27 cellular contexts compared by ENCODE assay signal in the genomic region with DNA sequence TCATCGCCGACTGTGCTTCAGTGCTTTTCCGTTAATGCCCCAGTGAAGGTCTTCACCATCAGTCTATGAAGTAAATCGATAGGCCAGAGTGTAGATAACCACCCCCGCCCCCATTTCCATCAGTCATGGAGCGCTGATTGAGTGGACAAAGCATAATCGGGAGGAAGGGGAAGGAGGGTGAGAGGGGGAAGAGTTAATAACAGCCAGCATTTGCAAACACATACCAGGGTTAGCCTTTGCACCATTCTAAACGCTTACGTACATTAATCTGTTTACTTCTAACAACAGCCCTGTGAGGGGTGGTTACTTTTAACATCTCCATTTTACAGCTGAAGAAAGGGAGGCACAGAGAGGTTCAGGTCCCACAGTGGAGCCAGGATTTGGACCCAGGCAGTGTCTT. TPM values are rescaled to one million over a fixed set of nuclear protein-coding genes. Genes with fewer than 3 reads are reported as not detected.
DNase-seq lines count a peak whose midpoint lies in the region; FAIRE-seq and TF ChIP-seq lines count a peak whose summit lies in the region.
"Had no signal": no experiment of that assay in that cellular context is flagged by ENCODE, and none has a peak within 500 bp of the region (broad histone marks: within the 10 kb centered on the region; RNA-seq: fewer than 3 reads in every experiment).

No MANE protein-coding gene starts in this region.

- 71% methylated on average over 9 of the region's 9 CpGs; no CpG with 5 or more reads in 1 of the 2 experiments for WGBS in H1 (ENCODE audit: extremely low coverage in 1 of 2, insufficient coverage in 1 of 2, insufficient read length in 1 of 2, insufficient replicate concordance in 2 of 2, low coverage in 1 of 2, low lambda C conversion rate in 2 of 2, missing lambda C conversion rate in 1 of 2), 2 experiments

- H3K4me3 ChIP-seq in BLaER1 = no peak overlapping the region
- no peak overlapping the region for H3K4me3 ChIP-seq in MM.1S (ENCODE audit: low read length)
- no peak overlapping the region for H3K4me3 ChIP-seq in H1 (ENCODE audit: extremely low read depth in 1 of 4, insufficient read depth in 2 of 4, low read depth in 3 of 4, low read length in 4 of 4)
- H3K4me3 ChIP-seq: esophagus muscularis mucosa, heart left ventricle, lower lobe of right lung, sigmoid colon, tibial artery had no signal

- no peak overlapping the region for H4K5ac ChIP-seq in H1 (ENCODE audit: insufficient read length, low read depth, low read length)

- no peak for TF ChIP-seq RAD21 in H1 (IDR thresholded peaks at IDR 0.05 in 1 of 2, conservative IDR thresholded peaks at IDR 0.05 in 1 of 2; ENCODE audit: low read depth in 2 of 2, low read length in 2 of 2)

- no peaks in the 10 kb centered on the region for H3K23me2 ChIP-seq in H1 (ENCODE audit: low read depth, low read length)

- peaks cover 100% of the 10 kb centered on the region for H4K20me1 ChIP-seq in BLaER1
- no peaks in the 10 kb centered on the region for H4K20me1 ChIP-seq in MM.1S (ENCODE audit: insufficient read depth, low read length)
- peaks cover 0 to 1% of the 10 kb centered on the region in 2 experiments for H4K20me1 ChIP-seq in H1 (replicated peaks in 1 of 2; ENCODE audit: control insufficient read depth in 1 of 2, insufficient read depth in 2 of 2, low read length in 2 of 2)

- no peak overlapping the region for H3K4me3 Mint-ChIP-seq in activated CD4-positive, alpha-beta T cell treated with anti-CD3 and anti-CD28 coated beads, Interleukin-2, amount 10 ng/mL, durations not matched to agents 24 days and 14 days
- H3K4me3 Mint-ChIP-seq: T-helper 2 cell treated with Interferon-gamma antibody and Interleukin-4, amounts not matched to agents 5 μg/mL and 100 μg/mL, for 36 hours had no signal

- H3K36me3 Mint-ChIP-seq in activated CD4-positive, alpha-beta T cell treated with anti-CD3 and anti-CD28 coated beads, Interleukin-2, amount 10 ng/mL, durations not matched to agents 24 days and 14 days (ENCODE audit: low read depth) = peaks cover 82% of the 10 kb centered on the region

- H3K4ac ChIP-seq in H1 (replicated peaks; ENCODE audit: insufficient read length, low read depth, low read length) = peak overlapping the region; percentile 19

- no peaks in the 10 kb centered on the region; the same call in 1 of the 2 replicates for H3K79me1 ChIP-seq in H1 (ENCODE audit: low read depth, low read length)

- H2BK5ac ChIP-seq in H1 (ENCODE audit: low read depth, low read length) = peak overlapping the region; percentile 20; the same call in 1 of the 2 replicates

- H3K23ac ChIP-seq in H1 (ENCODE audit: insufficient read length) = no peak overlapping the region

- H3K9me2 ChIP-seq in MM.1S (replicated peaks; ENCODE audit: insufficient read depth, low read length) = no peaks in the 10 kb centered on the region

- H3K27me3 Mint-ChIP-seq in activated CD4-positive, alpha-beta T cell treated with anti-CD3 and anti-CD28 coated beads, Interleukin-2, amount 10 ng/mL, durations not matched to agents 24 days and 14 days = no peaks in the 10 kb centered on the region

- peak overlapping the region; percentile 46; the same call in 1 of the 2 replicates for H2BK12ac ChIP-seq in H1 (ENCODE audit: low read depth, low read length)

- no peaks in the 10 kb centered on the region for H3K9me3 Mint-ChIP-seq in activated CD4-positive, alpha-beta T cell treated with anti-CD3 and anti-CD28 coated beads, Interleukin-2, amount 10 ng/mL, durations not matched to agents 24 days and 14 days
- H3K9me3 Mint-ChIP-seq: T-helper 2 cell treated with Interferon-gamma antibody and Interleukin-4, amounts not matched to agents 5 μg/mL and 100 μg/mL, for 36 hours had no signal

- TF ChIP-seq CTCF in MM.1S (IDR thresholded peaks at IDR 0.05; ENCODE audit: low read length) (no peak), H1 (IDR thresholded peaks at IDR 0.05; ENCODE audit: control extremely low read depth in 1 of 3, insufficient read depth in 1 of 3, low read depth in 1 of 3, low read length in 3 of 3) (no peak), GM10266 (IDR thresholded peaks at IDR 0.05; ENCODE audit: control insufficient read depth, insufficient read depth, low read depth, missing control alignments) (no peak)

- CTCF ChIA-PET in H1 (lab: Charles Lee; ENCODE audit: partially characterized antibody) = interaction anchor here (1.2 kb wide), 1 partner anchor 10 kb away, joined by 3 read pairs; no protein-coding TSS in a partner anchor

- H3K9me3 ChIP-seq in BLaER1 = no peaks in the 10 kb centered on the region
- H3K9me3 ChIP-seq in MM.1S (replicated peaks; ENCODE audit: insufficient read depth, low read length) = no peaks in the 10 kb centered on the region
- no peaks in the 10 kb centered on the region for H3K9me3 ChIP-seq in H1 (ENCODE audit: insufficient read depth in 2 of 2, low read depth in 1 of 2, low read length in 1 of 2)
- H3K9me3 ChIP-seq: esophagus muscularis mucosa, heart left ventricle, lower lobe of right lung, sigmoid colon, tibial artery had no signal

- no peak overlapping the region for H3K18ac ChIP-seq in H1 (ENCODE audit: extremely low read depth, low read length)

- peak overlapping the region; percentile 25 for H3K4me2 ChIP-seq in BLaER1
- peak overlapping the region; percentile 52; the same call in 1 of the 2 replicates for H3K4me2 ChIP-seq in MM.1S (ENCODE audit: low read depth, low read length)
- H3K4me2 ChIP-seq in H1 (ENCODE audit: insufficient read depth in 1 of 2, low read depth in 2 of 2, low read length in 2 of 2) = peak overlapping the region in 1 of 2 experiments; percentile 14; a peak in 1 of 4 replicates

- intact Hi-C loops in activated CD4-positive, alpha-beta T cell treated with anti-CD3 and anti-CD28 coated beads, Interleukin-2, amount 10 ng/mL, durations not matched to agents 24 days and 14 days (cut with micrococcal nuclease) = no loop called here

- peaks cover 63% of the 10 kb centered on the region for H3K79me2 ChIP-seq in MM.1S (ENCODE audit: low read length)
- no peaks in the 10 kb centered on the region for H3K79me2 ChIP-seq in H1 (ENCODE audit: control insufficient read depth in 1 of 2, insufficient read depth in 2 of 2, low read length in 2 of 2)

- no peak for DNase-seq in activated CD4-positive, alpha-beta T cell treated with anti-CD3 and anti-CD28 coated beads, Interleukin-2, amount 10 ng/mL, durations not matched to agents 24 days and 14 days
- no peak for DNase-seq in activated CD4-positive, alpha-beta T cell treated with anti-CD3 and anti-CD28 coated beads for 48 hours
- DNase-seq in MM.1S (no peak), H1 (ENCODE audit: low read depth in 1 of 2, low spot score in 2 of 2) (no peak), GM10266 (ENCODE audit: extremely low spot score) (no peak), OCI-M1 (lab: John Stamatoyannopoulos, UW) (no peak), NCI-H1092 (lab: John Stamatoyannopoulos, UW) (no peak)
- DNase-seq: 8988T; activated CD4-positive, alpha-beta T cell treated with anti-CD3 and anti-CD28 coated beads, Interleukin-2, amount 50 U/mL, for 48 hours; activated T-cell treated with anti-CD3 and anti-CD28 coated beads for 4 hours; anterior cingulate cortex; COR-L47; DMS79 treated with DMSO at 0.1 percent for 48 hours; foreskin keratinocyte; HCEC 1CT; heart left ventricle; kidney glomerular epithelial cell; lower lobe of right lung; NCI-H2029 treated with DMSO at 0.1 percent for 48 hours; NCI-H526; NK-92 treated with Interleukin-12 subunit alpha and Interleukin-12 subunit beta, amount 100 ng/mL, for 24 hours; Right ventricle myocardium superior; sigmoid colon; tibial artery had no signal

- no peak overlapping the region for H4K8ac ChIP-seq in H1 (ENCODE audit: extremely low read depth, insufficient read depth, low read length)

- H3K27ac ChIP-seq in BLaER1 = peak overlapping the region; percentile 65
- peak overlapping the region; percentile 96 for H3K27ac ChIP-seq in MM.1S (ENCODE audit: low read length)
- no peak overlapping the region for H3K27ac ChIP-seq in H1 (ENCODE audit: low read depth, low read length)
- H3K27ac ChIP-seq: esophagus muscularis mucosa, foreskin keratinocyte, heart left ventricle, lower lobe of right lung, sigmoid colon, tibial artery had no signal

- peaks cover 16% of the 10 kb centered on the region for H3K4me1 Mint-ChIP-seq in activated CD4-positive, alpha-beta T cell treated with anti-CD3 and anti-CD28 coated beads, Interleukin-2, amount 10 ng/mL, durations not matched to agents 24 days and 14 days

- no peak overlapping the region for H4K91ac ChIP-seq in H1 (replicated peaks; ENCODE audit: insufficient read length, low read length)

- H3K9ac ChIP-seq in BLaER1 (no peak overlapping the region), MM.1S (ENCODE audit: low read length) (peak overlapping the region; percentile 57; the same call in 1 of the 2 replicates), H1 (replicated peaks in 1 of 4; ENCODE audit: extremely low read depth in 1 of 4, low read depth in 3 of 4, low read length in 3 of 4) (no peak overlapping the region)

- FAIRE-seq in H1 (lab: Jason Lieb, UNC) = no peak

- 0 out of 2 replicates have a peak overlapping the region, but pooled peaks have one; percentile 18 for H2BK20ac ChIP-seq in H1 (ENCODE audit: low read length)

- H3K56ac ChIP-seq in H1 (replicated peaks; ENCODE audit: insufficient read length, low read depth, low read length) = no peak overlapping the region

- H3F3A ChIP-seq in MM.1S (ENCODE audit: insufficient read depth, low read length) = peaks cover 70% of the 10 kb centered on the region

- H2BK15ac ChIP-seq in H1 (ENCODE audit: low read length) = 0 out of 2 replicates have a peak overlapping the region, but pooled peaks have one; percentile 36

- H3K27me3 ChIP-seq in BLaER1 (no peaks in the 10 kb centered on the region), MM.1S (replicated peaks; ENCODE audit: insufficient read depth, low read length) (no peaks in the 10 kb centered on the region), H1 (replicated peaks in 1 of 4; ENCODE audit: control insufficient read depth in 3 of 4, extremely low read depth in 1 of 4, insufficient read depth in 3 of 4, low read length in 3 of 4) (no peaks in the 10 kb centered on the region)
- H3K27me3 ChIP-seq: esophagus muscularis mucosa, foreskin keratinocyte, heart left ventricle, sigmoid colon, tibial artery had no signal

- H2AK5ac ChIP-seq in H1 (ENCODE audit: low read depth, low read length) = 0 out of 2 replicates have a peak overlapping the region, but pooled peaks have one; percentile 33

- H2AFZ ChIP-seq in MM.1S (ENCODE audit: low read length) (no peak overlapping the region), H1 (ENCODE audit: low read length) (no peak overlapping the region)

- no peak for TF ChIP-seq POLR2A in H1 (IDR thresholded peaks at IDR 0.05; ENCODE audit: control extremely low read depth in 1 of 2, low read depth in 2 of 2, low read length in 2 of 2)

- H2BK120ac ChIP-seq in H1 (replicated peaks; ENCODE audit: low read depth, low read length) = peak overlapping the region; percentile 20

- peak overlapping the region; percentile 16 for H3K27ac Mint-ChIP-seq in activated CD4-positive, alpha-beta T cell treated with anti-CD3 and anti-CD28 coated beads, Interleukin-2, amount 10 ng/mL, durations not matched to agents 24 days and 14 days

- H3K4me1 ChIP-seq in BLaER1 (peaks cover 89% of the 10 kb centered on the region), MM.1S (ENCODE audit: low read length) (peaks cover 67% of the 10 kb centered on the region), H1 (replicated peaks in 1 of 4; ENCODE audit: control insufficient read depth in 3 of 4, insufficient read depth in 4 of 4, low read length in 3 of 4) (peaks cover 10 to 27% (median 22%) of the 10 kb centered on the region in 4 experiments)
- H3K4me1 ChIP-seq: foreskin keratinocyte had no signal

- TF ChIP-seq EP300 in H1 (IDR thresholded peaks at IDR 0.05; ENCODE audit: borderline replicate concordance in 1 of 2, low read depth in 2 of 2, low read length in 2 of 2) = no peak

- no peak overlapping the region for H3K14ac ChIP-seq in H1 (ENCODE audit: insufficient read length)

- POLR2A ChIA-PET in H1 (lab: Charles Lee; ENCODE audit: partially characterized antibody) = interaction anchor here (0.6 to 2.0 kb wide), 2 partner anchors 27 to 1751 kb away, joined by 3 to 5 read pairs; a partner anchor contains a TSS

- H3K36me3 ChIP-seq in BLaER1 (peaks cover 99% of the 10 kb centered on the region), MM.1S (replicated peaks; ENCODE audit: insufficient read depth, low read length) (peaks cover 39% of the 10 kb centered on the region), H1 (ENCODE audit: control insufficient read depth in 2 of 4, insufficient read depth in 4 of 4, low read length in 3 of 4) (peaks cover 7 to 45% (median 25%) of the 10 kb centered on the region in 4 experiments; a peak in 7 of 8 replicates)

RNA-seq across cellular contexts. Expression of a gene that starts 26.8 kb away (rescaled TPM):
- total RNA-seq in activated CD4-positive, alpha-beta T cell treated with anti-CD3 and anti-CD28 coated beads, Interleukin-2, amount 10 ng/mL, durations not matched to agents 24 days and 14 days = 167 and 168 TPM in 2 replicates
- 14.1 and 16.4 TPM in 2 replicates for total RNA-seq in H1 (2021; fragmentation: NEBNext Ultra II Directional; extraction: Animal tissue kit (Norgen Biotek cat#: 25700))
- polyA plus RNA-seq in H1 (2011; rRNA removed) = 4.7 and 4.8 TPM in 2 replicates
- polyA plus RNA-seq in H1 (2011; cell fraction: cytosol; rRNA removed) = 7.2 TPM
- polyA plus RNA-seq in H1 (2011; cell fraction: nucleus; rRNA removed) = 9.5 TPM
- 5.8 to 9.3 TPM (median 7.1 TPM) in 4 replicates for polyA plus RNA-seq in H1 (2012, experiment 1 of 2)
- 1.0 TPM for polyA plus RNA-seq in H1 (2012, experiment 2 of 2)
- 7.5 TPM for polyA plus RNA-seq in H1 (2013, experiment 1 of 2)
- 7.5 TPM for polyA plus RNA-seq in H1 (2013, experiment 2 of 2)
- 13.2 and 21.5 TPM in 2 replicates for polyA minus RNA-seq in H1 (2011; rRNA and poly(A)+ RNA removed)
- 8.7 TPM for polyA minus RNA-seq in H1 (2011; cell fraction: cytosol; rRNA and poly(A)+ RNA removed)
- polyA minus RNA-seq in H1 (2011; cell fraction: nucleus; rRNA and poly(A)+ RNA removed) = 23.2 TPM
